ENCODE assay signal across 7 cellular contexts in genomic region chr7:151276651-151277590, GRCh38. TPM values are rescaled to one million over a fixed set of nuclear protein-coding genes. Genes with fewer than 3 reads are reported as not detected.
DNase-seq lines count a peak whose midpoint lies in the region; ATAC-seq and TF ChIP-seq lines count a peak whose summit lies in the region.

No MANE protein-coding gene starts in this region.

- no peaks in the 10 kb centered on the region for H3K36me3 ChIP-seq in Karpas-422 (ENCODE audit: insufficient read depth, low read length)
- H3K36me3 ChIP-seq in left ventricle myocardium inferior, result no peaks in the 10 kb centered on the region

- peak overlapping the region; percentile 74 for H3K27ac Mint-ChIP-seq in activated naive CD8-positive, alpha-beta T cell treated with anti-CD3 and anti-CD28 coated beads, Interleukin-2, amount 50 U/mL, for 24 hours
- H3K27ac Mint-ChIP-seq in type B pancreatic cell, result no peak overlapping the region

- peak overlapping the region; percentile 88 for H2AFZ ChIP-seq in Karpas-422 (ENCODE audit: low read length)

- H3K9me2 ChIP-seq in Karpas-422 (replicated peaks; ENCODE audit: insufficient read depth, low read length), result no peaks in the 10 kb centered on the region

- peaks cover 14% of the 10 kb centered on the region for H3K4me1 Mint-ChIP-seq in activated naive CD8-positive, alpha-beta T cell treated with anti-CD3 and anti-CD28 coated beads, Interleukin-2, amount 50 U/mL, for 24 hours
- H3K4me1 Mint-ChIP-seq in type B pancreatic cell (ENCODE audit: unreplicated experiment), result peaks cover 14% of the 10 kb centered on the region

- H3K27me3 ChIP-seq in Karpas-422 (ENCODE audit: low read length) (no peaks in the 10 kb centered on the region), left ventricle myocardium inferior (ENCODE audit: low read depth) (peaks cover 43% of the 10 kb centered on the region)

- no peak for TF ChIP-seq POLR2A in GM18505 (IDR thresholded peaks at IDR 0.05; ENCODE audit: borderline replicate concordance, extremely low read depth, insufficient read depth, insufficient read length)

- DNase-seq in Karpas-422, result peak; percentile 88
- DNase-seq in SK-N-DZ (ENCODE audit: low spot score), result peak; percentile 70
- DNase-seq in activated naive CD8-positive, alpha-beta T cell treated with anti-CD3 and anti-CD28 coated beads, Interleukin-2, amount 50 U/mL, for 24 hours, result peak; percentile 64
- peak; percentile 61 for DNase-seq in left ventricle myocardium inferior
- DNase-seq in posterior cingulate gyrus, result peak; percentile 30 to 95 (median 58)
- no peak for DNase-seq in type B pancreatic cell (ENCODE audit: extremely low spot score, unreplicated experiment)

- peak overlapping the region; percentile 49 for H3K9ac ChIP-seq in Karpas-422 (ENCODE audit: low read length)

- no peaks in the 10 kb centered on the region for H3K79me2 ChIP-seq in Karpas-422 (ENCODE audit: low read length)

- H3K36me3 Mint-ChIP-seq in activated naive CD8-positive, alpha-beta T cell treated with anti-CD3 and anti-CD28 coated beads, Interleukin-2, amount 50 U/mL, for 24 hours (ENCODE audit: low read depth), result no peaks in the 10 kb centered on the region
- no peaks in the 10 kb centered on the region for H3K36me3 Mint-ChIP-seq in type B pancreatic cell

- H3K4me2 ChIP-seq in Karpas-422 (ENCODE audit: low read depth, low read length, poor library complexity, severe bottlenecking), result peak overlapping the region; percentile 49

- peak overlapping the region; percentile 48; the same call in 1 of the 2 replicates for H3K4me3 ChIP-seq in Karpas-422 (ENCODE audit: low read length)
- peak overlapping the region; percentile 62 for H3K4me3 ChIP-seq in left ventricle myocardium inferior

- H3K27ac ChIP-seq in Karpas-422 (ENCODE audit: low read length) (no peak overlapping the region), left ventricle myocardium inferior (replicated peaks) (no peak overlapping the region)

- H3K4me1 ChIP-seq in Karpas-422 (ENCODE audit: low read length), result peaks cover 7% of the 10 kb centered on the region
- peaks cover 23% of the 10 kb centered on the region for H3K4me1 ChIP-seq in left ventricle myocardium inferior

- intact Hi-C loops in left ventricle myocardium inferior (cut with micrococcal nuclease), result no loop called here
- intact Hi-C loops in posterior cingulate gyrus (cut with DNase I), result no loop called here

- H3K9me3 ChIP-seq in Karpas-422 (ENCODE audit: low read length) (no peaks in the 10 kb centered on the region), left ventricle myocardium inferior (replicated peaks) (no peaks in the 10 kb centered on the region)

- TF ChIP-seq CTCF in left ventricle myocardium inferior (IDR thresholded peaks at IDR 0.05; ENCODE audit: borderline replicate concordance) (no peak), type B pancreatic cell (conservative IDR thresholded peaks at IDR 0.05) (no peak)

- peak; percentile 55 for ATAC-seq in GM18505 (IDR thresholded peaks at IDR 0.05; ENCODE audit: unreplicated experiment)
- ATAC-seq in activated naive CD8-positive, alpha-beta T cell treated with anti-CD3 and anti-CD28 coated beads, Interleukin-2, amount 50 U/mL, for 24 hours, result peak; percentile 72

- peaks cover 6% of the 10 kb centered on the region for H3K27me3 Mint-ChIP-seq in activated naive CD8-positive, alpha-beta T cell treated with anti-CD3 and anti-CD28 coated beads, Interleukin-2, amount 50 U/mL, for 24 hours
- H3K27me3 Mint-ChIP-seq in type B pancreatic cell, result peaks cover 48% of the 10 kb centered on the region

- H3K9me3 Mint-ChIP-seq in activated naive CD8-positive, alpha-beta T cell treated with anti-CD3 and anti-CD28 coated beads, Interleukin-2, amount 50 U/mL, for 24 hours, result no peaks in the 10 kb centered on the region
- H3K9me3 Mint-ChIP-seq in type B pancreatic cell, result no peaks in the 10 kb centered on the region

- no peaks in the 10 kb centered on the region for H4K20me1 ChIP-seq in Karpas-422 (ENCODE audit: insufficient read depth, low read depth, low read length)

- H3K4me3 Mint-ChIP-seq in activated naive CD8-positive, alpha-beta T cell treated with anti-CD3 and anti-CD28 coated beads, Interleukin-2, amount 50 U/mL, for 24 hours, result peak overlapping the region; percentile 69
- peak overlapping the region; percentile 76 for H3K4me3 Mint-ChIP-seq in type B pancreatic cell

RNA-seq across cellular contexts. Expression of gene SMARCD3, which starts 28.4 kb away (rescaled TPM):
- 3.2 and 8.7 TPM in 2 replicates for total RNA-seq in Karpas-422 (2014; rRNA removed; shearing (Covaris generic); ENCODE audit: low replicate concordance)
- 4.1 and 7.2 TPM in 2 replicates for polyA plus RNA-seq in SK-N-DZ (2014; cell fraction: cytosol; rRNA removed)
- polyA plus RNA-seq in SK-N-DZ (2014; cell fraction: nucleus; rRNA removed), result 26.6 and 29.5 TPM in 2 replicates
- total RNA-seq in left ventricle myocardium inferior (104 TPM), type B pancreatic cell (ENCODE audit: low replicate concordance) (20.0 and 58.4 TPM in 2 replicates)

RNA-seq across cellular contexts. Expression of gene CHPF2, which starts 44.6 kb away (rescaled TPM):
- 24.7 and 33.2 TPM in 2 replicates for total RNA-seq in Karpas-422 (2014; rRNA removed; shearing (Covaris generic); ENCODE audit: low replicate concordance)
- 13.0 and 13.8 TPM in 2 replicates for polyA plus RNA-seq in SK-N-DZ (2014; cell fraction: cytosol; rRNA removed)
- polyA plus RNA-seq in SK-N-DZ (2014; cell fraction: nucleus; rRNA removed), result 31.6 and 43.8 TPM in 2 replicates
- total RNA-seq in left ventricle myocardium inferior, result 17.3 TPM
- total RNA-seq in type B pancreatic cell (ENCODE audit: low replicate concordance), result 44.4 and 54.7 TPM in 2 replicates

RNA-seq across cellular contexts. Expression of gene ABCF2, which starts 49.9 kb away (rescaled TPM):
- total RNA-seq in Karpas-422 (2014; rRNA removed; shearing (Covaris generic); ENCODE audit: low replicate concordance), result 31.2 and 48.6 TPM in 2 replicates
- 47.9 and 53.6 TPM in 2 replicates for polyA plus RNA-seq in SK-N-DZ (2014; cell fraction: cytosol; rRNA removed)
- polyA plus RNA-seq in SK-N-DZ (2014; cell fraction: nucleus; rRNA removed), result 26.4 and 29.3 TPM in 2 replicates
- total RNA-seq in left ventricle myocardium inferior, result 30.5 TPM
- 35.9 and 46.5 TPM in 2 replicates for total RNA-seq in type B pancreatic cell (ENCODE audit: low replicate concordance)
